Comparison of ENCODE assay signal across 13 cellular contexts in genomic region chr14:24307156-24307574, GRCh38. TPM values are rescaled to one million over a fixed set of nuclear protein-coding genes. Genes with fewer than 3 reads are reported as not detected.
DNase-seq lines count a peak whose midpoint lies in the region; ATAC-seq and TF ChIP-seq lines count a peak whose summit lies in the region.
"Had no signal": no experiment of that assay in that cellular context is flagged by ENCODE, and none has a peak within 500 bp of the region (broad histone marks: within the 10 kb centered on the region; RNA-seq: fewer than 3 reads in every experiment).

No MANE protein-coding gene starts in this region.

- H2AFZ ChIP-seq in hepatocyte, result no peak overlapping the region
- H2AFZ ChIP-seq: parathyroid adenoma had no signal

- in situ Hi-C loops in transverse colon (cut with MboI; ENCODE audit: low pct_ligation_motif_present in 1 of 4, low pct_unique_long_range_greater_than_20kb in 1 of 4, low sequenced_read_pairs in 3 of 4), result no loop called here

- H3K9me3 ChIP-seq in hepatocyte (ENCODE audit: low read depth), result no peaks in the 10 kb centered on the region
- no peaks in the 10 kb centered on the region for H3K9me3 ChIP-seq in transverse colon
- H3K9me3 ChIP-seq in thyroid gland, result no peaks in the 10 kb centered on the region

- peaks cover 35 to 57% of the 10 kb centered on the region in 2 donors for H3K4me1 Mint-ChIP-seq in natural killer cell
- peaks cover 38 to 41% of the 10 kb centered on the region in 2 donors for H3K4me1 Mint-ChIP-seq in natural killer cell treated with Interleukin-12 subunit alpha and Interleukin-12 subunit beta and Interleukin-15 and Interleukin-18, amount 100 ng/mL, for 72 hours (ENCODE audit: low read depth in 2 of 2)

- H3K36me3 Mint-ChIP-seq in natural killer cell, result peaks cover 10% of the 10 kb centered on the region
- H3K36me3 Mint-ChIP-seq in natural killer cell treated with Interleukin-12 subunit alpha and Interleukin-12 subunit beta and Interleukin-15 and Interleukin-18, amount 100 ng/mL, for 72 hours, result peaks cover 23% of the 10 kb centered on the region

- H3K4me1 ChIP-seq in hepatocyte (ENCODE audit: insufficient read depth), result peaks cover 5% of the 10 kb centered on the region
- peaks cover 19 to 50% (median 46%) of the 10 kb centered on the region in 4 donors for H3K4me1 ChIP-seq in transverse colon
- H3K4me1 ChIP-seq in thyroid gland, result peaks cover 17 to 35% of the 10 kb centered on the region in 2 donors

- no peaks in the 10 kb centered on the region for H3K9me3 Mint-ChIP-seq in natural killer cell
- no peaks in the 10 kb centered on the region for H3K9me3 Mint-ChIP-seq in natural killer cell treated with Interleukin-12 subunit alpha and Interleukin-12 subunit beta and Interleukin-15 and Interleukin-18, amount 100 ng/mL, for 72 hours
- H3K9me3 Mint-ChIP-seq: activated T-cell treated with anti-CD3 and anti-CD28 coated beads, Interleukin-2, amount 50 U/mL, for 72 hours had no signal

- H3K79me2 ChIP-seq in hepatocyte, result peaks cover 2% of the 10 kb centered on the region
- H3K79me2 ChIP-seq: parathyroid adenoma had no signal

- no peak overlapping the region for H3K4me3 Mint-ChIP-seq in natural killer cell
- H3K4me3 Mint-ChIP-seq in natural killer cell treated with Interleukin-12 subunit alpha and Interleukin-12 subunit beta and Interleukin-15 and Interleukin-18, amount 100 ng/mL, for 72 hours, result no peak overlapping the region
- H3K4me3 Mint-ChIP-seq: activated T-cell treated with anti-CD3 and anti-CD28 coated beads, Interleukin-2, amount 50 U/mL, for 72 hours had no signal

- ATAC-seq in natural killer cell, result no peak
- no peak for ATAC-seq in natural killer cell treated with Interleukin-12 subunit alpha and Interleukin-12 subunit beta and Interleukin-15 and Interleukin-18, amount 100 ng/mL, for 72 hours
- ATAC-seq: activated T-cell treated with anti-CD3 and anti-CD28 coated beads, Interleukin-2, amount 50 U/mL, for 72 hours had no signal

- no peak for TF ChIP-seq POLR2A in transverse colon (IDR thresholded peaks at IDR 0.05)
- no peak for TF ChIP-seq POLR2A in thyroid gland (IDR thresholded peaks at IDR 0.05)

- H3K27me3 Mint-ChIP-seq in natural killer cell (ENCODE audit: low read depth in 2 of 2), result no peaks in the 10 kb centered on the region
- H3K27me3 Mint-ChIP-seq in natural killer cell treated with Interleukin-12 subunit alpha and Interleukin-12 subunit beta and Interleukin-15 and Interleukin-18, amount 100 ng/mL, for 72 hours, result no peaks in the 10 kb centered on the region

- peak overlapping the region; percentile 12 for H3K4me3 ChIP-seq in hepatocyte
- H3K4me3 ChIP-seq in transverse colon, result no peak overlapping the region
- H3K4me3 ChIP-seq in thyroid gland (replicated peaks in 1 of 3), result no peak overlapping the region

- no peak for DNase-seq in natural killer cell
- DNase-seq in natural killer cell treated with Interleukin-12 subunit alpha and Interleukin-12 subunit beta and Interleukin-15 and Interleukin-18, amount 100 ng/mL, for 72 hours (ENCODE audit: low spot score), result no peak
- DNase-seq in hepatocyte (ENCODE audit: low spot score), result no peak
- DNase-seq in transverse colon, result no peak
- no peak for DNase-seq in NCI-H1105 treated with DMSO at 0.1 percent for 48 hours (lab: John Stamatoyannopoulos, UW)
- DNase-seq in thyroid gland, result no peak
- DNase-seq: activated CD4-positive, CD25-positive, alpha-beta regulatory T cell treated with anti-CD3 and anti-CD28 coated beads, Interleukin-2, amount 50 U/mL, for 72 hours; activated T-cell treated with anti-CD3 and anti-CD28 coated beads, Interleukin-2, amount 50 U/mL, for 72 hours; glutamatergic neuron; MM.1S; NCI-H2081 treated with DMSO at 0.1 percent for 48 hours; T-helper 1 cell had no signal

- H3K27ac Mint-ChIP-seq in natural killer cell, result peak overlapping the region; percentile 41 to 74
- H3K27ac Mint-ChIP-seq in natural killer cell treated with Interleukin-12 subunit alpha and Interleukin-12 subunit beta and Interleukin-15 and Interleukin-18, amount 100 ng/mL, for 72 hours, result peak overlapping the region in 1 of 2 donors; percentile 5
- H3K27ac Mint-ChIP-seq: activated T-cell treated with anti-CD3 and anti-CD28 coated beads, Interleukin-2, amount 50 U/mL, for 72 hours had no signal

- no peaks in the 10 kb centered on the region for H3K36me3 ChIP-seq in hepatocyte (replicated peaks; ENCODE audit: insufficient read depth, low read depth)
- peaks cover 0 to 37% (median 18%) of the 10 kb centered on the region in 4 donors for H3K36me3 ChIP-seq in transverse colon
- H3K36me3 ChIP-seq in thyroid gland, result peaks cover 40 to 41% of the 10 kb centered on the region in 2 donors

- 76% methylated on average over 11 of the region's 11 CpGs for WGBS in hepatocyte (ENCODE audit: low lambda C conversion rate, missing lambda C conversion rate)
- 83 to 100% methylated on average over 1 to 11 of the region's 11 CpGs for WGBS in transverse colon (ENCODE audit: low coverage in 1 of 2), 2 donors
- 86 to 88% methylated on average over 11 of the region's 11 CpGs for WGBS in thyroid gland, 2 donors

- TF ChIP-seq EP300 in transverse colon (IDR thresholded peaks at IDR 0.05; ENCODE audit: low read depth), result no peak

- H3K4me2 ChIP-seq in hepatocyte, result peak overlapping the region; percentile 76

- intact Hi-C loops in natural killer cell (cut with micrococcal nuclease) (no loop called here), transverse colon (cut with DNase I; ENCODE audit: low total_unique reads) (no loop called here), thyroid gland (cut with DNase I) (no loop called here)

- H3K9me2 ChIP-seq in hepatocyte (replicated peaks; ENCODE audit: insufficient read depth), result no peaks in the 10 kb centered on the region

- H3K27me3 ChIP-seq in hepatocyte (no peaks in the 10 kb centered on the region), transverse colon (no peaks in the 10 kb centered on the region), thyroid gland (no peaks in the 10 kb centered on the region)

- H4K20me1 ChIP-seq in hepatocyte (ENCODE audit: insufficient read depth, poor library complexity, severe bottlenecking), result no peaks in the 10 kb centered on the region

- H3K27ac ChIP-seq in hepatocyte, result peak overlapping the region; percentile 98
- peak overlapping the region; percentile 70 to 78 (median 76) for H3K27ac ChIP-seq in transverse colon
- H3K27ac ChIP-seq in thyroid gland, result no peak overlapping the region
- H3K27ac ChIP-seq: parathyroid adenoma had no signal

- no peak for TF ChIP-seq CTCF in natural killer cell (IDR thresholded peaks at IDR 0.05)
- TF ChIP-seq CTCF in hepatocyte (IDR thresholded peaks at IDR 0.05; ENCODE audit: poor library complexity), result no peak
- no peak for TF ChIP-seq CTCF in transverse colon (IDR thresholded peaks at IDR 0.05)
- no peak for TF ChIP-seq CTCF in thyroid gland (IDR thresholded peaks at IDR 0.05)

RNA-seq across cellular contexts. Expression of gene CIDEB, which starts 0.6 kb away (rescaled TPM):
- total RNA-seq in natural killer cell, result 10 to 100 TPM; 40.0 to 59.6 (median 46.6) TPM
- total RNA-seq in natural killer cell treated with Interleukin-12 subunit alpha and Interleukin-12 subunit beta and Interleukin-15 and Interleukin-18, amount 100 ng/mL, for 72 hours, result 10 to 100 TPM in 1 of 2 donors, 1 to 10 TPM in 1; 6.8 to 20.2 TPM
- total RNA-seq in hepatocyte, result 43.0 and 56.9 TPM in 2 replicates
- polyA plus RNA-seq in hepatocyte, result 46.3 and 59.9 TPM in 2 replicates
- total RNA-seq in transverse colon, result 100 to 1,000 TPM in 1 of 4 donors, 10 to 100 TPM in 2, 1 to 10 TPM in 1; 6.7 to 168 (median 23.6) TPM
- 10 to 100 TPM in 1 of 4 donors, 1 to 10 TPM in 3; 4.6 to 13.0 (median 9.5) TPM for total RNA-seq in thyroid gland

RNA-seq across cellular contexts. Expression of gene LTB4R2, which starts 2.8 kb away (rescaled TPM):
- total RNA-seq in natural killer cell (10 to 100 TPM; 27.6 to 40.5 (median 37.4) TPM), hepatocyte (3.3 and 3.6 TPM in 2 replicates), transverse colon (10 to 100 TPM in 1 of 4 donors, 1 to 10 TPM in 3; 4.4 to 81.5 (median 7.1) TPM), thyroid gland (10 to 100 TPM in 2 of 4 donors, 1 to 10 TPM in 2; 6.8 to 18.5 (median 10.9) TPM)
- 10 to 100 TPM; 13.7 to 27.1 TPM for total RNA-seq in natural killer cell treated with Interleukin-12 subunit alpha and Interleukin-12 subunit beta and Interleukin-15 and Interleukin-18, amount 100 ng/mL, for 72 hours
- polyA plus RNA-seq in hepatocyte, result 0.56 and 0.92 TPM in 2 replicates

RNA-seq across cellular contexts. Expression of gene LTB4R, which starts 4.1 kb away (rescaled TPM):
- 10 to 100 TPM; 33.5 to 55.7 (median 49.7) TPM for total RNA-seq in natural killer cell
- total RNA-seq in natural killer cell treated with Interleukin-12 subunit alpha and Interleukin-12 subunit beta and Interleukin-15 and Interleukin-18, amount 100 ng/mL, for 72 hours, result 10 to 100 TPM; 13.2 to 37.3 TPM
- 4.2 and 5.1 TPM in 2 replicates for total RNA-seq in hepatocyte
- polyA plus RNA-seq in hepatocyte, result 3.6 and 6.2 TPM in 2 replicates
- total RNA-seq in transverse colon, result 1 to 10 TPM; 1.1 to 8.3 (median 6.2) TPM
- 1 to 10 TPM; 4.2 to 7.4 (median 4.3) TPM for total RNA-seq in thyroid gland

RNA-seq across cellular contexts. Expression of gene NOP9, which starts 7.5 kb away (rescaled TPM):
- total RNA-seq in natural killer cell (10 to 100 TPM; 34.9 to 47.8 (median 39.2) TPM), hepatocyte (12.5 and 13.2 TPM in 2 replicates), transverse colon (10 to 100 TPM; 18.8 to 20.9 (median 19.3) TPM), thyroid gland (10 to 100 TPM; 16.4 to 22.3 (median 20.7) TPM)
- 10 to 100 TPM; 38.5 to 59.0 TPM for total RNA-seq in natural killer cell treated with Interleukin-12 subunit alpha and Interleukin-12 subunit beta and Interleukin-15 and Interleukin-18, amount 100 ng/mL, for 72 hours
- polyA plus RNA-seq in hepatocyte, result 2.4 and 3.7 TPM in 2 replicates

RNA-seq across cellular contexts. Expression of gene DHRS1, which starts 7.6 kb away (rescaled TPM):
- 10 to 100 TPM; 39.8 to 59.0 (median 43.3) TPM for total RNA-seq in natural killer cell
- total RNA-seq in natural killer cell treated with Interleukin-12 subunit alpha and Interleukin-12 subunit beta and Interleukin-15 and Interleukin-18, amount 100 ng/mL, for 72 hours, result 10 to 100 TPM; 15.6 to 17.4 TPM
- total RNA-seq in hepatocyte, result 23.0 and 29.9 TPM in 2 replicates
- polyA plus RNA-seq in hepatocyte, result 39.5 and 55.9 TPM in 2 replicates
- 100 to 1,000 TPM in 1 of 4 donors, 10 to 100 TPM in 3; 84.2 to 106 (median 94.6) TPM for total RNA-seq in transverse colon
- 10 to 100 TPM; 35.2 to 59.3 (median 38.3) TPM for total RNA-seq in thyroid gland

Comparison
In these comparisons a context has a peak if more than half of its experiments do, and no peak if none do; other contexts are left out.
1. H3K27ac ChIP-seq: peak in hepatocyte (single experiment) and transverse colon (4 of 4); none in thyroid gland (0 of 3).